ENCODE assay signal across 1 cellular context in genomic region chr12:57477710-57478681, GRCh38.
TF ChIP-seq lines count a peak whose summit lies in the region.

No MANE protein-coding gene starts in this region.

TF ChIP-seq in K562, 482 proteins besides CTCF, POLR2A, EP300 and RAD21 (continues in another document):
- 0 out of 2 replicates have a peak, but pooled peaks have one; percentile 26 for TF ChIP-seq HDGF (IDR thresholded peaks at IDR 0.05)
- no peak for TF ChIP-seq CREB1 (IDR thresholded peaks at IDR 0.05)
- no peak for TF ChIP-seq CREB1 (CRISPR knock-in tag; IDR thresholded peaks at IDR 0.05)
- no peak for TF ChIP-seq ZNF695 (CRISPR knock-in tag; IDR thresholded peaks at IDR 0.05)
- no peak for TF ChIP-seq TAF9B (IDR thresholded peaks at IDR 0.05; ENCODE audit: partially characterized antibody)
- TF ChIP-seq ILK (tag; IDR thresholded peaks at IDR 0.05; ENCODE audit: borderline replicate concordance, low read depth), result no peak
- no peak for TF ChIP-seq ARID3A (IDR thresholded peaks at IDR 0.05; ENCODE audit: borderline replicate concordance, low read depth, low read length)
- TF ChIP-seq RBBP5 (IDR thresholded peaks at IDR 0.05; ENCODE audit: borderline replicate concordance, insufficient read depth, low read length, poor library complexity, severe bottlenecking), result peak; percentile 25
- no peak for TF ChIP-seq DLX4 (CRISPR knock-in tag; IDR thresholded peaks at IDR 0.05)
- TF ChIP-seq PHF8 (IDR thresholded peaks at IDR 0.05; ENCODE audit: borderline replicate concordance, low read length), result peak; percentile 24; the same call in 1 of the 2 replicates
- TF ChIP-seq FOXP1 (CRISPR knock-in tag; IDR thresholded peaks at IDR 0.05), result no peak
- no peak for TF ChIP-seq CEBPG (CRISPR knock-in tag; IDR thresholded peaks at IDR 0.05)
- no peak for TF ChIP-seq CEBPG (tag; conservative IDR thresholded peaks at IDR 0.05 in 1 of 2, IDR thresholded peaks at IDR 0.05 in 1 of 2)
- TF ChIP-seq RCOR1 (IDR thresholded peaks at IDR 0.05; ENCODE audit: borderline replicate concordance in 1 of 2, low read depth in 2 of 2, low read length in 2 of 2), result no peak
- no peak for TF ChIP-seq CHCHD3 (CRISPR knock-in tag; IDR thresholded peaks at IDR 0.05)
- TF ChIP-seq ZNF518B (CRISPR knock-in tag; IDR thresholded peaks at IDR 0.05), result no peak
- TF ChIP-seq THRA (IDR thresholded peaks at IDR 0.05), result no peak
- TF ChIP-seq ZNF561 (CRISPR knock-in tag; conservative IDR thresholded peaks at IDR 0.05), result no peak
- TF ChIP-seq ZNF644 (tag; IDR thresholded peaks at IDR 0.05; ENCODE audit: low read depth), result peak; percentile 48; the same call in 1 of the 2 replicates
- no peak for TF ChIP-seq TCF15 (CRISPR knock-in tag; IDR thresholded peaks at IDR 0.05)
- no peak for TF ChIP-seq NR2F6 (CRISPR knock-in tag; IDR thresholded peaks at IDR 0.05)
- TF ChIP-seq THRB (CRISPR knock-in tag; conservative IDR thresholded peaks at IDR 0.05), result peak; percentile 66; the same call in 1 of the 2 replicates
- no peak for TF ChIP-seq MAFF (IDR thresholded peaks at IDR 0.05; ENCODE audit: low read length)
- peak; percentile 44; the same call in 1 of the 2 replicates for TF ChIP-seq ATF3 (IDR thresholded peaks at IDR 0.05)
- TF ChIP-seq ATF3 (CRISPR knock-in tag; conservative IDR thresholded peaks at IDR 0.05), result no peak
- no peak for TF ChIP-seq PHTF2 (CRISPR knock-in tag; IDR thresholded peaks at IDR 0.05)
- no peak for TF ChIP-seq SP1 (CRISPR knock-in tag; IDR thresholded peaks at IDR 0.05)
- TF ChIP-seq ZNF398 (CRISPR knock-in tag; IDR thresholded peaks at IDR 0.05), result no peak
- peak; percentile 72 for TF ChIP-seq VEZF1 (CRISPR knock-in tag; IDR thresholded peaks at IDR 0.05)
- peak; percentile 80; the same call in 1 of the 2 replicates for TF ChIP-seq CC2D1A (IDR thresholded peaks at IDR 0.05)
- no peak for TF ChIP-seq ZNF431 (CRISPR knock-in tag; IDR thresholded peaks at IDR 0.05)
- TF ChIP-seq EP400 (IDR thresholded peaks at IDR 0.05), result no peak
- no peak for TF ChIP-seq MTA2 (IDR thresholded peaks at IDR 0.05; ENCODE audit: low read depth)
- no peak for TF ChIP-seq ZBTB1 (CRISPR knock-in tag; IDR thresholded peaks at IDR 0.05; ENCODE audit: borderline replicate concordance, low read depth)
- no peak for TF ChIP-seq DPF2 (IDR thresholded peaks at IDR 0.05)
- no peak for TF ChIP-seq XRCC4 (IDR thresholded peaks at IDR 0.05; ENCODE audit: extremely low read depth, insufficient read depth, insufficient read length)
- TF ChIP-seq ZNF197 (CRISPR knock-in tag; IDR thresholded peaks at IDR 0.05; ENCODE audit: low read depth), result no peak
- TF ChIP-seq ATF1 (CRISPR knock-in tag; IDR thresholded peaks at IDR 0.05), result no peak
- 0 out of 2 replicates have a peak, but pooled peaks have one; percentile 11 for TF ChIP-seq ATF1 (tag; IDR thresholded peaks at IDR 0.05)
- TF ChIP-seq ZBTB5 (IDR thresholded peaks at IDR 0.05), result peak; percentile 76; the same call in 1 of the 2 replicates
- TF ChIP-seq HMG20A (CRISPR knock-in tag; conservative IDR thresholded peaks at IDR 0.05), result no peak
- TF ChIP-seq THAP12 (CRISPR knock-in tag; IDR thresholded peaks at IDR 0.05), result no peak
- TF ChIP-seq PRMT5 (CRISPR knock-in tag; IDR thresholded peaks at IDR 0.05), result no peak
- no peak for TF ChIP-seq ZNF785 (CRISPR knock-in tag; IDR thresholded peaks at IDR 0.05)
- TF ChIP-seq TFAM (CRISPR knock-in tag; conservative IDR thresholded peaks at IDR 0.05), result no peak
- TF ChIP-seq ZNF583 (CRISPR knock-in tag; IDR thresholded peaks at IDR 0.05), result no peak
- TF ChIP-seq KDM1A (IDR thresholded peaks at IDR 0.05), result no peak
- no peak for TF ChIP-seq MBD2 (IDR thresholded peaks at IDR 0.05; ENCODE audit: borderline replicate concordance, low read depth)
